In genomic region chrX:40258909-40259308, GRCh38 we compare ENCODE assay signal across 1 cellular context.
TF ChIP-seq lines count a peak whose summit lies in the region.

No MANE protein-coding gene starts in this region.

TF ChIP-seq in SK-N-SH, 30 proteins besides CTCF, POLR2A, EP300 and RAD21:
- no peak for TF ChIP-seq PBX3 (IDR thresholded peaks at IDR 0.05)
